In genomic region chr1:13703558-13704485, GRCh38 we compare ENCODE assay signal across 12 cellular contexts. TPM values are rescaled to one million over a fixed set of nuclear protein-coding genes. Genes with fewer than 3 reads are reported as not detected.
DNase-seq lines count a peak whose midpoint lies in the region; ATAC-seq, FAIRE-seq and TF ChIP-seq lines count a peak whose summit lies in the region.
"Had no signal": no experiment of that assay in that cellular context is flagged by ENCODE, and none has a peak within 500 bp of the region (broad histone marks: within the 10 kb centered on the region; RNA-seq: fewer than 3 reads in every experiment).

No MANE protein-coding gene starts in this region.

- H3K27ac Mint-ChIP-seq in CD4-positive, CD25-positive, alpha-beta regulatory T cell = peak overlapping the region; percentile 95 to 100 (median 95)
- H3K27ac Mint-ChIP-seq in activated CD8-positive, alpha-beta T cell treated with anti-CD3 and anti-CD28 coated beads, Interleukin-2, amount 10 ng/mL, durations not matched to agents 7 days and 5 days = peak overlapping the region; percentile 81
- H3K27ac Mint-ChIP-seq in naive B cell (peak overlapping the region; percentile 97 to 100 (median 100)), MCF 10A (ENCODE audit: low read depth, unreplicated experiment) (no peak overlapping the region)

- CTCF ChIA-PET in activated CD8-positive, alpha-beta T cell treated with anti-CD3 and anti-CD28 coated beads, Interleukin-2, amount 10 ng/mL, durations not matched to agents 7 days and 5 days (lab: Charles Lee) = interaction anchor here (0.6 to 9.5 kb wide), 6 partner anchors 9 to 44 kb away, joined by 3 to 148 read pairs (median 9); no protein-coding TSS in a partner anchor
- CTCF ChIA-PET in MCF 10A (lab: Yijun Ruan, JAX) = interaction anchor here (0.6 to 1.0 kb wide), 2 partner anchors 8 to 55 kb away, joined by 3 to 6 read pairs; no protein-coding TSS in a partner anchor

- ATAC-seq in CD4-positive, CD25-positive, alpha-beta regulatory T cell (ENCODE audit: low read depth in 2 of 2) = no peak
- ATAC-seq in activated CD8-positive, alpha-beta T cell treated with anti-CD3 and anti-CD28 coated beads, Interleukin-2, amount 10 ng/mL, durations not matched to agents 7 days and 5 days = no peak
- ATAC-seq in naive B cell (ENCODE audit: low read depth in 2 of 2) (no peak), HG02884 (IDR thresholded peaks at IDR 0.05; ENCODE audit: unreplicated experiment) (no peak)

- peaks cover 0 to 3% (median 0%) of the 10 kb centered on the region in 7 donors for H3K9me3 Mint-ChIP-seq in CD4-positive, CD25-positive, alpha-beta regulatory T cell
- H3K9me3 Mint-ChIP-seq in activated CD8-positive, alpha-beta T cell treated with anti-CD3 and anti-CD28 coated beads, Interleukin-2, amount 10 ng/mL, durations not matched to agents 7 days and 5 days (ENCODE audit: insufficient read depth) = no peaks in the 10 kb centered on the region
- H3K9me3 Mint-ChIP-seq in naive B cell (peaks cover 0 to 4% (median 0%) of the 10 kb centered on the region in 7 donors), MCF 10A (ENCODE audit: unreplicated experiment) (peaks cover 7% of the 10 kb centered on the region)

- no peaks in the 10 kb centered on the region for H3K27me3 Mint-ChIP-seq in CD4-positive, CD25-positive, alpha-beta regulatory T cell
- no peaks in the 10 kb centered on the region for H3K27me3 Mint-ChIP-seq in activated CD8-positive, alpha-beta T cell treated with anti-CD3 and anti-CD28 coated beads, Interleukin-2, amount 10 ng/mL, durations not matched to agents 7 days and 5 days (ENCODE audit: low read depth)
- H3K27me3 Mint-ChIP-seq in naive B cell = no peaks in the 10 kb centered on the region
- H3K27me3 Mint-ChIP-seq in MCF 10A (ENCODE audit: insufficient read depth, unreplicated experiment) = no peaks in the 10 kb centered on the region

- H3K4me3 Mint-ChIP-seq in CD4-positive, CD25-positive, alpha-beta regulatory T cell = peak overlapping the region; percentile 74 to 99 (median 97)
- no peak overlapping the region for H3K4me3 Mint-ChIP-seq in activated CD8-positive, alpha-beta T cell treated with anti-CD3 and anti-CD28 coated beads, Interleukin-2, amount 10 ng/mL, durations not matched to agents 7 days and 5 days
- H3K4me3 Mint-ChIP-seq in naive B cell (peak overlapping the region in 6 of 8 donors; percentile 84 to 98 (median 93)), MCF 10A (ENCODE audit: unreplicated experiment) (no peak overlapping the region)

- FAIRE-seq in GM18507 (lab: Jason Lieb, UNC) = peak; percentile 21

- H3K27ac ChIP-seq in CD4-positive, CD25-positive, alpha-beta regulatory T cell (ENCODE audit: insufficient read depth, low read length, poor library complexity, severe bottlenecking) = peak overlapping the region; percentile 99
- H3K27ac ChIP-seq: epithelial cell of prostate had no signal

- no TSS peak for BruUV-seq in MCF 10A (replicated peaks; lab: Mats Ljungman, UMichigan)

- H3K36me3 ChIP-seq in CD4-positive, CD25-positive, alpha-beta regulatory T cell (ENCODE audit: control insufficient read depth, insufficient read depth, low read length) = no peaks in the 10 kb centered on the region

- no peaks in the 10 kb centered on the region for H3K9me3 ChIP-seq in CD4-positive, CD25-positive, alpha-beta regulatory T cell (ENCODE audit: control insufficient read depth in 2 of 2, low read length in 2 of 2)

- TF ChIP-seq CTCF in MCF 10A (IDR thresholded peaks at IDR 0.05; ENCODE audit: unreplicated experiment) = no peak

- intact Hi-C loops in MCF 10A (cut with micrococcal nuclease) = no loop called here

- H3K4me1 Mint-ChIP-seq in CD4-positive, CD25-positive, alpha-beta regulatory T cell = peaks cover 55 to 87% (median 70%) of the 10 kb centered on the region in 4 donors
- H3K4me1 Mint-ChIP-seq in activated CD8-positive, alpha-beta T cell treated with anti-CD3 and anti-CD28 coated beads, Interleukin-2, amount 10 ng/mL, durations not matched to agents 7 days and 5 days (ENCODE audit: low read depth) = peaks cover 65% of the 10 kb centered on the region
- peaks cover 40 to 84% (median 70%) of the 10 kb centered on the region in 3 donors for H3K4me1 Mint-ChIP-seq in naive B cell
- peaks cover 18% of the 10 kb centered on the region for H3K4me1 Mint-ChIP-seq in MCF 10A (ENCODE audit: insufficient read depth, unreplicated experiment)

- peaks cover 61% of the 10 kb centered on the region for H3K4me1 ChIP-seq in CD4-positive, CD25-positive, alpha-beta regulatory T cell (ENCODE audit: control insufficient read depth, insufficient read depth, low read length, poor library complexity, severe bottlenecking)

- peak overlapping the region; percentile 96 for H3K4me3 ChIP-seq in CD4-positive, CD25-positive, alpha-beta regulatory T cell (ENCODE audit: low read depth, low read length)

- POLR2A ChIA-PET in activated CD8-positive, alpha-beta T cell treated with anti-CD3 and anti-CD28 coated beads, Interleukin-2, amount 10 ng/mL, durations not matched to agents 7 days and 5 days (lab: Charles Lee) = interaction anchor here (1.1 to 5.1 kb wide), 7 partner anchors 18 to 45 kb away, joined by 4 to 70 read pairs (median 7); no protein-coding TSS in a partner anchor
- POLR2A ChIA-PET in MCF 10A (lab: Yijun Ruan, JAX) = interaction anchor here (1.1 kb wide), 1 partner anchor 46 kb away, joined by 3 read pairs; no protein-coding TSS in a partner anchor

- DNase-seq in CD4-positive, CD25-positive, alpha-beta regulatory T cell = no peak
- no peak for DNase-seq in GM18507 (ENCODE audit: extremely low spot score, insufficient read length, low read depth)
- no peak for DNase-seq in activated CD8-positive, alpha-beta T cell treated with anti-CD3 and anti-CD28 coated beads, Interleukin-2, amount 10 ng/mL, durations not matched to agents 7 days and 5 days
- DNase-seq in naive B cell = no peak
- no peak for DNase-seq in NCI-H1930 (lab: John Stamatoyannopoulos, UW)
- no peak for DNase-seq in HCEC 1CT
- DNase-seq in MCF 10A (ENCODE audit: unreplicated experiment) = no peak
- DNase-seq: caudate nucleus, GDM1, MV-4-11 had no signal

- no peaks in the 10 kb centered on the region for H3K27me3 ChIP-seq in CD4-positive, CD25-positive, alpha-beta regulatory T cell (ENCODE audit: control insufficient read depth, insufficient read depth, low read length)

- peaks cover 12% of the 10 kb centered on the region for H3K36me3 Mint-ChIP-seq in CD4-positive, CD25-positive, alpha-beta regulatory T cell
- H3K36me3 Mint-ChIP-seq in activated CD8-positive, alpha-beta T cell treated with anti-CD3 and anti-CD28 coated beads, Interleukin-2, amount 10 ng/mL, durations not matched to agents 7 days and 5 days (ENCODE audit: low read depth) = peaks cover 18% of the 10 kb centered on the region
- H3K36me3 Mint-ChIP-seq in naive B cell = peaks cover 20 to 21% of the 10 kb centered on the region in 2 donors
- no peaks in the 10 kb centered on the region for H3K36me3 Mint-ChIP-seq in MCF 10A (ENCODE audit: insufficient read depth, unreplicated experiment)

RNA-seq across cellular contexts. Expression of gene PRDM2, which starts 3.8 kb away (rescaled TPM):
- total RNA-seq in CD4-positive, CD25-positive, alpha-beta regulatory T cell = 221 TPM
- polyA plus RNA-seq in CD4-positive, CD25-positive, alpha-beta regulatory T cell = 10 to 100 TPM; 16.8 to 20.9 (median 18.9) TPM
- total RNA-seq in activated CD8-positive, alpha-beta T cell treated with anti-CD3 and anti-CD28 coated beads, Interleukin-2, amount 10 ng/mL, durations not matched to agents 7 days and 5 days = 10 to 100 TPM; 49.3 to 50.4 TPM
- 10 to 100 TPM; 18.4 to 49.1 (median 35.3) TPM for polyA plus RNA-seq in naive B cell (ENCODE audit: low read depth in 6 of 6)
- total RNA-seq in MCF 10A (2022) = 26.6 and 31.7 TPM in 2 replicates

Comparison
In these comparisons a context has a peak if more than half of its experiments do, and no peak if none do; other contexts are left out.
1. H3K4me3 Mint-ChIP-seq: peak in CD4-positive, CD25-positive, alpha-beta regulatory T cell (4 of 4) and naive B cell (6 of 8); none in activated CD8-positive, alpha-beta T cell treated with anti-CD3 and anti-CD28 coated beads, Interleukin-2, amount 10 ng/mL, durations not matched to agents 7 days and 5 days (single experiment) and MCF 10A (single experiment).